15 cellular contexts compared by ENCODE assay signal in genomic region chr11:48170840-48171233, GRCh38. TPM values are rescaled to one million over a fixed set of nuclear protein-coding genes. Genes with fewer than 3 reads are reported as not detected.
A peak's percentile ranks its signal among the peaks of the same experiment; 100 is the strongest.
DNase-seq lines count a peak whose midpoint lies in the region; ATAC-seq and TF ChIP-seq lines count a peak whose summit lies in the region.
"Had no signal": no experiment of that assay in that cellular context is flagged by ENCODE, and none has a peak within 500 bp of the region (broad histone marks: within the 10 kb centered on the region; RNA-seq: fewer than 3 reads in every experiment).

No MANE protein-coding gene starts in this region.

- H4K20me1 ChIP-seq in BLaER1 treated with 17β-estradiol and CSF1 and Interleukin-3, amounts not matched to agents 10 nM and 100 nM = peaks cover 0 to 69% (median 0%) of the 10 kb centered on the region in 11 experiments; a peak in 5 of 22 replicates

- DNase-seq in choroid plexus epithelial cell (ENCODE audit: low read depth) (peak; percentile 61), GM10266 (ENCODE audit: extremely low spot score) (no peak), NCI-H526 (lab: John Stamatoyannopoulos, UW) (no peak)
- peak in 1 of 10 donors; percentile 6 for DNase-seq in naive thymus-derived CD8-positive, alpha-beta T cell
- DNase-seq: activated CD8-positive, alpha-beta memory T cell treated with anti-CD3 and anti-CD28 coated beads for 24 hours; hippocampal formation; SW 1271; uterus had no signal

- H3K4me2 ChIP-seq in BLaER1 treated with 17β-estradiol and CSF1 and Interleukin-3, amounts not matched to agents 10 nM and 100 nM = peak overlapping the region; percentile 76 to 95 (median 87)

- no peak overlapping the region for H3K4me3 Mint-ChIP-seq in naive thymus-derived CD8-positive, alpha-beta T cell
- H3K4me3 Mint-ChIP-seq: brain had no signal

- H3K4me1 ChIP-seq in BLaER1 treated with 17β-estradiol and CSF1 and Interleukin-3, amounts not matched to agents 10 nM and 100 nM = peaks cover 47 to 76% (median 72%) of the 10 kb centered on the region in 10 experiments

- H3K9me3 Mint-ChIP-seq in naive thymus-derived CD8-positive, alpha-beta T cell = no peaks in the 10 kb centered on the region

- peaks cover 0 to 31% (median 23%) of the 10 kb centered on the region in 11 experiments; a peak in 18 of 22 replicates for H3K9me3 ChIP-seq in BLaER1 treated with 17β-estradiol and CSF1 and Interleukin-3, amounts not matched to agents 10 nM and 100 nM (replicated peaks in 1 of 11)
- H3K9me3 ChIP-seq: uterus had no signal

- peaks cover 6 to 39% (median 30%) of the 10 kb centered on the region in 4 donors for H3K4me1 Mint-ChIP-seq in naive thymus-derived CD8-positive, alpha-beta T cell

- peaks cover 5 to 30% (median 9%) of the 10 kb centered on the region in 3 donors for H3K36me3 Mint-ChIP-seq in naive thymus-derived CD8-positive, alpha-beta T cell

- H3K27ac ChIP-seq in BLaER1 treated with 17β-estradiol and CSF1 and Interleukin-3, amounts not matched to agents 10 nM and 100 nM = peak overlapping the region; percentile 26 to 91 (median 84); a peak in 21 of 22 replicates
- H3K27ac ChIP-seq: uterus had no signal

- H3K36me3 ChIP-seq in BLaER1 treated with 17β-estradiol and CSF1 and Interleukin-3, amounts not matched to agents 10 nM and 100 nM = peaks cover 6 to 50% (median 22%) of the 10 kb centered on the region in 11 experiments; a peak in 20 of 22 replicates
- H3K36me3 ChIP-seq: uterus had no signal

- ATAC-seq in HG02885 (IDR thresholded peaks at IDR 0.05; ENCODE audit: poor library complexity, unreplicated experiment) (peak; percentile 44), GM19397 (IDR thresholded peaks at IDR 0.05; ENCODE audit: unreplicated experiment) (no peak), GM21526 (IDR thresholded peaks at IDR 0.05; ENCODE audit: low FRiP score, unreplicated experiment) (no peak)
- peak in 1 of 2 donors; percentile 49 for ATAC-seq in naive thymus-derived CD8-positive, alpha-beta T cell
- ATAC-seq: HepG2 had no signal

- peak overlapping the region in 10 of 11 experiments; percentile 19 to 73 (median 58); a peak in 19 of 22 replicates for H3K9ac ChIP-seq in BLaER1 treated with 17β-estradiol and CSF1 and Interleukin-3, amounts not matched to agents 10 nM and 100 nM

- no peaks in the 10 kb centered on the region for H3K27me3 ChIP-seq in BLaER1 treated with 17β-estradiol and CSF1 and Interleukin-3, amounts not matched to agents 10 nM and 100 nM
- H3K27me3 ChIP-seq: uterus had no signal

- TF ChIP-seq CTCF in choroid plexus epithelial cell (conservative IDR thresholded peaks at IDR 0.05; ENCODE audit: low read depth, low read length) = no peak
- no peak for TF ChIP-seq CTCF in GM10266 (IDR thresholded peaks at IDR 0.05; ENCODE audit: control insufficient read depth, insufficient read depth, low read depth, missing control alignments)

- peak overlapping the region in 7 of 10 donors; percentile 1 to 81 (median 51) for H3K27ac Mint-ChIP-seq in naive thymus-derived CD8-positive, alpha-beta T cell

- POLR2A ChIA-PET in naive thymus-derived CD8-positive, alpha-beta T cell (lab: Charles Lee) = interaction anchor here (0.7 kb wide), 1 partner anchor 136 kb away, joined by 3 read pairs; no protein-coding TSS in a partner anchor

- peak overlapping the region in 2 of 10 experiments; percentile 2 to 23; a peak in 2 of 20 replicates for H3K4me3 ChIP-seq in BLaER1 treated with 17β-estradiol and CSF1 and Interleukin-3, amounts not matched to agents 10 nM and 100 nM
- no peak overlapping the region for H3K4me3 ChIP-seq in choroid plexus epithelial cell (ENCODE audit: low read depth, low read length)
- H3K4me3 ChIP-seq: uterus had no signal

- H3K27me3 Mint-ChIP-seq in naive thymus-derived CD8-positive, alpha-beta T cell = no peaks in the 10 kb centered on the region
- H3K27me3 Mint-ChIP-seq: brain had no signal

RNA-seq across cellular contexts. Expression of gene OR4B1, which starts 45.8 kb away (rescaled TPM):
- not detected for total RNA-seq in naive thymus-derived CD8-positive, alpha-beta T cell
- not detected for polyA plus RNA-seq in naive thymus-derived CD8-positive, alpha-beta T cell
- total RNA-seq: HepG2, NCI-H460, uterus had no signal
- polyA plus RNA-seq: HepG2 had no signal
